Comparison of ENCODE assay signal across 25 cellular contexts in the genomic region with DNA sequence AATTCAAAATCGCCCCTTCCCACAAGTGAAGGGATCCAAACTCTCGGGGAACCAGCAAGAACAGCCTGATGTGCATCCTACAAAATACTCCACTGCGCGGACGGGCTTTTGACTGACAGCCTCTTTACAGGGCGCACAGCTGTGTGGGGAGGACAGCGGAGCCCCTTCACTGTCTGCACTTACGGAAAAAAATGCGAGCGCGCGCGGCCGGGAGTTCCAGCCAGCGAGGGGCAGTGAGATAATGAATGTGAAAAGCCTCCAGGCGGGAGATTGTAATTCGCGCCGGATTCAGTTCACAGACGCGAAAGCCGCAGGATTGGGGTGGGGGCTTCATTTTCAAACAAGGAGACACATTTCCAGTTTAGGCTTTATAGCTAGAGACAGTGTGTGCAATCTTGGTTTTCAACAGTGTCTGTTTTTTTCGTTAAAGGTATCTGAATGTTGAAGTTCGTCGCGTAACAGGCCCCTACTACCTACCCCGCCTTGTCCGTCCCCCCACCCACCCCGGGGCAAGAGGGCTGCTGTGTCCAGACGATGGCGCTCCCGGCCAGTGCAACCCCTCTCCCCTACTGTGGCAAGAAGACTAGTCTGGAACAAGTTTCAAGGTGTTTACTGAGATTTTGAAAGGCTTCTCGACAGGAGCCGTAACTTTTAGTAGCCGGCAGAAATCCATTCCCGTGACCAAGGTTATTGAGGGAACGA. TPM values are rescaled to one million over a fixed set of nuclear protein-coding genes. Genes with fewer than 3 reads are reported as not detected.
A peak's percentile ranks its signal among the peaks of the same experiment; 100 is the strongest.
DNase-seq lines count a peak whose midpoint lies in the region; ATAC-seq and TF ChIP-seq lines count a peak whose summit lies in the region.
"Had no signal": no experiment of that assay in that cellular context is flagged by ENCODE, and none has a peak within 500 bp of the region (broad histone marks: within the 10 kb centered on the region; RNA-seq: fewer than 3 reads in every experiment).

No MANE protein-coding gene starts in this region.

- H3K36me3 Mint-ChIP-seq in glutamatergic neuron (ENCODE audit: unreplicated experiment) (no peaks in the 10 kb centered on the region), mesothelial cell of epicardium (no peaks in the 10 kb centered on the region)
- H3K36me3 Mint-ChIP-seq: CD14-positive monocyte; stimulated activated effector memory CD8-positive, alpha-beta T cell treated with anti-CD3 and anti-CD28 coated beads, Interleukin-12 subunit alpha, Interleukin-12 subunit beta, amount 100 ng/mL, for 72 hours had no signal

- ATAC-seq in GM18520 (IDR thresholded peaks at IDR 0.05; ENCODE audit: unreplicated experiment), result no peak
- ATAC-seq: effector memory CD8-positive, alpha-beta T cell; right cardiac atrium; stimulated activated effector memory CD8-positive, alpha-beta T cell treated with anti-CD3 and anti-CD28 coated beads, Interleukin-12 subunit alpha, Interleukin-12 subunit beta, amount 100 ng/mL, for 72 hours had no signal

- H3K27ac Mint-ChIP-seq in glutamatergic neuron (ENCODE audit: unreplicated experiment), result no peak overlapping the region
- no peak overlapping the region for H3K27ac Mint-ChIP-seq in mesothelial cell of epicardium
- H3K27ac Mint-ChIP-seq: activated CD4-positive, alpha-beta memory T cell treated with anti-CD3 and anti-CD28 coated beads, Interleukin-2, amount 10 ng/mL, durations not matched to agents 7 days and 5 days; effector memory CD8-positive, alpha-beta T cell; HFFc6; stimulated activated effector memory CD8-positive, alpha-beta T cell treated with anti-CD3 and anti-CD28 coated beads, Interleukin-12 subunit alpha, Interleukin-12 subunit beta, amount 100 ng/mL, for 72 hours; T-helper 1 cell treated with Interleukin-12 subunit alpha and Interleukin-12 subunit beta and Interleukin-4 antibody, amounts not matched to agents 30 μg/mL and 1 μg/mL, for 36 hours had no signal

- H3K27me3 Mint-ChIP-seq in glutamatergic neuron (ENCODE audit: unreplicated experiment), result peaks cover 10% of the 10 kb centered on the region
- peaks cover 95% of the 10 kb centered on the region for H3K27me3 Mint-ChIP-seq in mesothelial cell of epicardium (ENCODE audit: low read depth)

- no peaks in the 10 kb centered on the region for H3K9me3 Mint-ChIP-seq in glutamatergic neuron (ENCODE audit: unreplicated experiment)
- H3K9me3 Mint-ChIP-seq in mesothelial cell of epicardium, result peaks cover 11% of the 10 kb centered on the region
- H3K9me3 Mint-ChIP-seq: activated CD4-positive, alpha-beta memory T cell treated with anti-CD3 and anti-CD28 coated beads, Interleukin-2, amount 10 ng/mL, durations not matched to agents 7 days and 5 days; effector memory CD8-positive, alpha-beta T cell; HFFc6; stimulated activated effector memory CD8-positive, alpha-beta T cell treated with anti-CD3 and anti-CD28 coated beads, Interleukin-12 subunit alpha, Interleukin-12 subunit beta, amount 100 ng/mL, for 72 hours; T-helper 1 cell treated with Interleukin-12 subunit alpha and Interleukin-12 subunit beta and Interleukin-4 antibody, amounts not matched to agents 30 μg/mL and 1 μg/mL, for 36 hours had no signal

- peak; percentile 79 for DNase-seq in ELF-1 (ENCODE audit: low read depth, low spot score)
- DNase-seq in NCI-H69 (lab: John Stamatoyannopoulos, UW), result peak; percentile 3
- no peak for DNase-seq in glutamatergic neuron
- no peak for DNase-seq in mesothelial cell of epicardium (ENCODE audit: low spot score in 2 of 2, unreplicated experiment in 2 of 2)
- DNase-seq in NCI-H1436 treated with DMSO at 0.1 percent for 48 hours (lab: John Stamatoyannopoulos, UW), result no peak
- DNase-seq in NCI-H1930 (lab: John Stamatoyannopoulos, UW), result no peak
- no peak for DNase-seq in stimulated activated CD8-positive, alpha-beta memory T cell treated with anti-CD3 and anti-CD28 coated beads, Interleukin-4, amount 100 ng/mL, for 48 hours
- DNase-seq: activated CD4-positive, alpha-beta memory T cell treated with anti-CD3 and anti-CD28 coated beads, Interleukin-2, amount 10 ng/mL, durations not matched to agents 7 days and 5 days; activated naive CD4-positive, alpha-beta T cell treated with Interleukin-2 at 50 U/mL for 16 hours; anterior cingulate cortex; effector memory CD8-positive, alpha-beta T cell; head of caudate nucleus; HFFc6; kidney glomerular epithelial cell; NCI-H1092; PC-9; right cardiac atrium; stimulated activated CD4-positive, alpha-beta T cell treated with anti-CD3 and anti-CD28 coated beads, Interleukin-15, amount 100 ng/mL, for 24 hours; testis had no signal

- H3K4me1 Mint-ChIP-seq in glutamatergic neuron (ENCODE audit: low read depth, unreplicated experiment) (no peaks in the 10 kb centered on the region), mesothelial cell of epicardium (peaks cover 13% of the 10 kb centered on the region)

- H3K4me3 Mint-ChIP-seq in glutamatergic neuron (ENCODE audit: unreplicated experiment) (peak overlapping the region; percentile 63), mesothelial cell of epicardium (peak overlapping the region; percentile 23)
- H3K4me3 Mint-ChIP-seq: activated CD4-positive, alpha-beta memory T cell treated with anti-CD3 and anti-CD28 coated beads, Interleukin-2, amount 10 ng/mL, durations not matched to agents 7 days and 5 days; effector memory CD8-positive, alpha-beta T cell; HFFc6; stimulated activated effector memory CD8-positive, alpha-beta T cell treated with anti-CD3 and anti-CD28 coated beads, Interleukin-12 subunit alpha, Interleukin-12 subunit beta, amount 100 ng/mL, for 72 hours; T-helper 1 cell treated with Interleukin-12 subunit alpha and Interleukin-12 subunit beta and Interleukin-4 antibody, amounts not matched to agents 30 μg/mL and 1 μg/mL, for 36 hours had no signal

- no peak for TF ChIP-seq CTCF in glutamatergic neuron (IDR thresholded peaks at IDR 0.05; ENCODE audit: partially characterized antibody, unreplicated experiment)
- no peak for TF ChIP-seq CTCF in mesothelial cell of epicardium (IDR thresholded peaks at IDR 0.05; ENCODE audit: unreplicated experiment)

RNA-seq across cellular contexts. Expression of a gene that starts 1.7 kb away (rescaled TPM):
- total RNA-seq in glutamatergic neuron (ENCODE audit: unreplicated experiment), result 0.42 TPM
- 0.25 to 0.65 TPM (median 0.64 TPM) in 3 replicates for total RNA-seq in mesothelial cell of epicardium
- total RNA-seq: activated CD4-positive, alpha-beta memory T cell treated with anti-CD3 and anti-CD28 coated beads, Interleukin-2, amount 10 ng/mL, durations not matched to agents 7 days and 5 days; cerebellum; fibroblast of lung; HFFc6; PC-9; right cardiac atrium had no signal

Comparison
In these comparisons a context has a peak if more than half of its experiments do, and no peak if none do; other contexts are left out.
1. DNase-seq: peak in ELF-1 (single experiment) and NCI-H69 (single experiment); none in glutamatergic neuron (single experiment), mesothelial cell of epicardium (0 of 2), NCI-H1436 treated with DMSO at 0.1 percent for 48 hours (single experiment), NCI-H1930 (0 of 2) and stimulated activated CD8-positive, alpha-beta memory T cell treated with anti-CD3 and anti-CD28 coated beads, Interleukin-4, amount 100 ng/mL, for 48 hours (single experiment).